8 cellular contexts compared by ENCODE assay signal in the genomic region with DNA sequence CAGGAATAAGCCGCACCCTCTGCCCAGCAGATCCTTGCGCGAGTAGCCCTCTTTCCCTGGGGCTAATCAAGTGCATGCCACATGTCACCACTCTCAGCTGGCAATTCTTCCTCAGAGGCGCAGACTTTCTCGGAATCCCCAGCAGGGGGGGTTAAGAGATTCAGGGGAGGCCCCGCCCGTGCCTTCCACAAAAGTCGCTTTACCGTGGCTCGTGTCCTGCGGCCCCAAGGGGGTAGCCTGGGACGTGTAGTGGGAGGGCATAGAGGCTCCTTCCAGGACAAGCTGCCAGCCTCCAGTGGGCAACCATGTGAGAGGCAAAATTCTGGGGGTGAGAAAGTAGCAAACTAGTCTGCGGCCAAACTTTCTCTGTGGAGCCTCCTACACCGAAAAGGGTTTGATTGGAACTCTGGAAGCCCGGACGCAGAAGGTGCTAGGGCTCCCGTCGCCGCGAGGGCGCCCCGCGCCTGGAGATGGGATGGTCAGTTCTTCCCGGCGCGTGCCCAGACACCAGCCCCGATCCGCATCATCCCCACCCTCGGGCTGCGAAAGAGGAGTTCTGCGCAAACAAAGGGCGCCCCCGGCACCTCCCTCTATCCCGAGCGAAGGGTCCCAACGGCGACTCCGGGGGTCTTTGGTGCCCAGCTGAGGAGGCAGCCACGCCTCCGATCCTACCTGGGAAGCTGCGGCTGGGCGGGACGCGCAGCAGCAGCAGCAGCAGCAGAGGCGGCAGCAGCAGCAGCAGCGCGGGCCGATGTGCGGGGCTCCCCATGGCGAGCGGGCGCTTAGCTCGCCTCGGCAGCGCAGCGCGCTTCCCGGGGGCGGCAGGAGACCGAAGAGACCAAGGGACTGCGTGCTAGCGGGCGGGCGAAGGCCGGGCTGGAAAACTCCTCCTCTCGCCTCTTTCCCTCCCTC. TPM values are rescaled to one million over a fixed set of nuclear protein-coding genes. Genes with fewer than 3 reads are reported as not detected.
A peak's percentile ranks its signal among the peaks of the same experiment; 100 is the strongest.
DNase-seq lines count a peak whose midpoint lies in the region; ATAC-seq and TF ChIP-seq lines count a peak whose summit lies in the region.

A gene with protein sequence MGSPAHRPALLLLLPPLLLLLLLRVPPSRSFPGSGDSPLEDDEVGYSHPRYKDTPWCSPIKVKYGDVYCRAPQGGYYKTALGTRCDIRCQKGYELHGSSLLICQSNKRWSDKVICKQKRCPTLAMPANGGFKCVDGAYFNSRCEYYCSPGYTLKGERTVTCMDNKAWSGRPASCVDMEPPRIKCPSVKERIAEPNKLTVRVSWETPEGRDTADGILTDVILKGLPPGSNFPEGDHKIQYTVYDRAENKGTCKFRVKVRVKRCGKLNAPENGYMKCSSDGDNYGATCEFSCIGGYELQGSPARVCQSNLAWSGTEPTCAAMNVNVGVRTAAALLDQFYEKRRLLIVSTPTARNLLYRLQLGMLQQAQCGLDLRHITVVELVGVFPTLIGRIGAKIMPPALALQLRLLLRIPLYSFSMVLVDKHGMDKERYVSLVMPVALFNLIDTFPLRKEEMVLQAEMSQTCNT (minus strand): TSS at position 848 of the 912 bp plus-strand sequence. CDS start 79 bp downstream, at position 769.

- H3K4me1 ChIP-seq in smooth muscle cell (ENCODE audit: low read depth) = no peaks in the 10 kb centered on the region

- peaks cover 27 to 52% (median 49%) of the 10 kb centered on the region in 3 donors for H3K27me3 Mint-ChIP-seq in CD14-positive monocyte (ENCODE audit: low read depth in 3 of 3)

- no peaks in the 10 kb centered on the region for H3K27me3 ChIP-seq in smooth muscle cell (ENCODE audit: low read depth)

- peak within 1 kb of the TSS; percentile 88 for H3K4me2 ChIP-seq in smooth muscle cell

- no peaks in the 10 kb centered on the region for H3K79me2 ChIP-seq in smooth muscle cell (ENCODE audit: low read depth)

- intact Hi-C loops in CD14-positive monocyte (cut with micrococcal nuclease) = no loop called here

- H3K4me1 Mint-ChIP-seq in CD14-positive monocyte = peaks cover 19% of the 10 kb centered on the region

- H3K36me3 Mint-ChIP-seq in CD14-positive monocyte = no peaks in the 10 kb centered on the region

- no peaks in the 10 kb centered on the region for H3K36me3 ChIP-seq in smooth muscle cell (ENCODE audit: low read depth)

- H3F3A ChIP-seq in smooth muscle cell (ENCODE audit: low read depth) = no peaks in the 10 kb centered on the region

- DNase-seq in CD14-positive monocyte (ENCODE audit: low spot score) = no peak
- DNase-seq in NCI-H460 (ENCODE audit: extremely low read depth, low read depth) = peak; percentile 77
- peak; percentile 67 for DNase-seq in astrocyte of the hippocampus (ENCODE audit: low read depth, low spot score)
- DNase-seq in smooth muscle cell (lab: John Stamatoyannopoulos, UW; ENCODE audit: unreplicated experiment) = peak; percentile 14
- DNase-seq in DMS79 (lab: John Stamatoyannopoulos, UW) = no peak

- H3K4me3 ChIP-seq in iPS-18c (ENCODE audit: insufficient read depth, low read depth, low read length) (peak within 1 kb of the TSS; percentile 62), smooth muscle cell (peak within 1 kb of the TSS; percentile 52)

- peaks cover 2% of the 10 kb centered on the region for H3K9me3 ChIP-seq in iPS-18c (ENCODE audit: control insufficient read depth, insufficient read depth, low read length)
- no peaks in the 10 kb centered on the region for H3K9me3 ChIP-seq in smooth muscle cell (replicated peaks; ENCODE audit: low read depth)

- H3K9me3 Mint-ChIP-seq in CD14-positive monocyte = peaks cover 0 to 9% (median 0%) of the 10 kb centered on the region in 7 donors

- peak within 1 kb of the TSS; percentile 76 for H2AFZ ChIP-seq in smooth muscle cell (ENCODE audit: low read depth)

- peak within 1 kb of the TSS in 1 of 7 donors; percentile 50 for H3K27ac Mint-ChIP-seq in CD14-positive monocyte

- TF ChIP-seq CTCF in CD14-positive monocyte (IDR thresholded peaks at IDR 0.05) = no peak
- peak; percentile 30 for TF ChIP-seq CTCF in smooth muscle cell (IDR thresholded peaks at IDR 0.05; ENCODE audit: borderline replicate concordance, insufficient read depth, poor library complexity, severe bottlenecking)

- peak within 1 kb of the TSS; percentile 39 to 81 for H3K4me3 Mint-ChIP-seq in CD14-positive monocyte

- no peak within 1 kb of the TSS for H3K27ac ChIP-seq in smooth muscle cell (ENCODE audit: low read depth)

- peak within 1 kb of the TSS; percentile 34 for H3K9ac ChIP-seq in smooth muscle cell (ENCODE audit: low read depth)

- H4K20me1 ChIP-seq in smooth muscle cell (ENCODE audit: low read depth) = no peaks in the 10 kb centered on the region

- peak; percentile 53 for ATAC-seq in GM21619 (IDR thresholded peaks at IDR 0.05; ENCODE audit: unreplicated experiment)
- ATAC-seq in HG03439 (IDR thresholded peaks at IDR 0.05; ENCODE audit: unreplicated experiment) = no peak

- WGBS in smooth muscle cell (ENCODE audit: low lambda C conversion rate) = 34% methylated on average over 56 of the region's 66 CpGs

RNA-seq across cellular contexts. Expression of the gene that starts here (rescaled TPM):
- polyA plus RNA-seq in CD14-positive monocyte = not detected
- 78.0 and 85.8 TPM in 2 replicates for total RNA-seq in NCI-H460 (2014; rRNA removed; shearing (Covaris generic))
- 97.2 and 115 TPM in 2 replicates for polyA plus RNA-seq in NCI-H460 (2014; cell fraction: nucleus; rRNA removed)
- 35.0 and 46.1 TPM in 2 replicates for total RNA-seq in smooth muscle cell
- polyA plus RNA-seq in smooth muscle cell = 49.3 and 64.9 TPM in 2 replicates

Comparison
In these comparisons a context has a peak if more than half of its experiments do, and no peak if none do; other contexts are left out.
1. RNA of the gene that starts here (polyA plus RNA-seq): 49.3 to 64.9 TPM in smooth muscle cell; not detected in CD14-positive monocyte; every median in the first group is over 10 times any median in the second.
2. DNase-seq: peak in NCI-H460 (single experiment), astrocyte of the hippocampus (single experiment) and smooth muscle cell (single experiment); none in CD14-positive monocyte (single experiment) and DMS79 (single experiment).